ENCODE assay signal across 9 cellular contexts in the genomic region with DNA sequence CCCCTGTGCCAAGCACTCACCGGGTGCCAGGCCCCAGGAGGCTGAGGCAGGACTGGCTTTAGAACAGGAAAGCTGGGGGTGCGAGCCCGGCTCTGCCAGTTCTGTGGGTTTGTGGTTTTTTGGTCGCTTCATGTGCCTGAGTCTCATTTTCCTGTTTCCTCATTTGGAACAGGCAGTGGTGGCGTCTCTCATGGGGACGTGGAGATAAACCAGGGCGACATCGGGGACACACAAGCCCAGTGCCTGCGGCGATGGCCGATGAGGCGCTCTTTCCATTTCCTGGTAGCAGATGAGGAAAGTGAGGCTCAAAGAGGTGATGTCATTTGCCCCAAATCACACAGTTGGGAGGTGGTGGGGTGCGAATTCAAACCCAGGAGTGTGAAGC. TPM values are rescaled to one million over a fixed set of nuclear protein-coding genes. Genes with fewer than 3 reads are reported as not detected.
A peak's percentile ranks its signal among the peaks of the same experiment; 100 is the strongest.
DNase-seq lines count a peak whose midpoint lies in the region; ATAC-seq and TF ChIP-seq lines count a peak whose summit lies in the region.
"Had no signal": no experiment of that assay in that cellular context is flagged by ENCODE, and none has a peak within 500 bp of the region (broad histone marks: within the 10 kb centered on the region; RNA-seq: fewer than 3 reads in every experiment).

No MANE protein-coding gene starts in this region.

- no peaks in the 10 kb centered on the region for H3K9me3 Mint-ChIP-seq in activated CD4-positive, alpha-beta T cell treated with anti-CD3 and anti-CD28 coated beads for 36 hours (ENCODE audit: low read depth)

- no peaks in the 10 kb centered on the region for H3K36me3 ChIP-seq in Loucy (ENCODE audit: insufficient read depth, low read length)

- intact Hi-C loops in activated CD4-positive, alpha-beta T cell treated with anti-CD3 and anti-CD28 coated beads for 36 hours (cut with DNase I, micrococcal nuclease), result loop anchor here in 1 of 2 experiments (1.0 kb wide), 1 partner anchor 21 kb away; a partner anchor contains a TSS

- H3K9me2 ChIP-seq in Loucy (replicated peaks; ENCODE audit: low read depth, low read length), result no peaks in the 10 kb centered on the region

- H3K4me2 ChIP-seq in Loucy (ENCODE audit: low read depth, low read length, poor library complexity, severe bottlenecking), result peak overlapping the region; percentile 50

- no peaks in the 10 kb centered on the region for H4K20me1 ChIP-seq in Loucy (ENCODE audit: insufficient read depth, low read length, poor library complexity, severe bottlenecking)

- CTCF ChIA-PET in activated CD4-positive, alpha-beta T cell treated with anti-CD3 and anti-CD28 coated beads for 36 hours (lab: Charles Lee), result interaction anchor here (0.6 to 1.6 kb wide), 3 partner anchors 69 to 429 kb away, joined by 3 to 4 read pairs (median 4); no protein-coding TSS in a partner anchor

- peak overlapping the region; percentile 85 for H3K27ac Mint-ChIP-seq in activated CD4-positive, alpha-beta T cell treated with anti-CD3 and anti-CD28 coated beads for 36 hours

- TF ChIP-seq CTCF in Loucy (conservative IDR thresholded peaks at IDR 0.05; ENCODE audit: low read length) (no peak), foreskin fibroblast (IDR thresholded peaks at IDR 0.05; ENCODE audit: low read depth, low read length) (no peak)

- H3K4me3 Mint-ChIP-seq in activated CD4-positive, alpha-beta T cell treated with anti-CD3 and anti-CD28 coated beads for 36 hours, result no peak overlapping the region

- peaks cover 12% of the 10 kb centered on the region for H3K4me1 Mint-ChIP-seq in activated CD4-positive, alpha-beta T cell treated with anti-CD3 and anti-CD28 coated beads for 36 hours

- H3K36me3 Mint-ChIP-seq in activated CD4-positive, alpha-beta T cell treated with anti-CD3 and anti-CD28 coated beads for 36 hours (ENCODE audit: low read depth), result no peaks in the 10 kb centered on the region

- peak; percentile 94 for ATAC-seq in activated CD4-positive, alpha-beta T cell treated with anti-CD3 and anti-CD28 coated beads for 36 hours

- no peaks in the 10 kb centered on the region for H3F3A ChIP-seq in Loucy (ENCODE audit: low read depth)

- DNase-seq in activated CD4-positive, alpha-beta T cell treated with anti-CD3 and anti-CD28 coated beads for 36 hours, result peak; percentile 83
- DNase-seq in fibroblast of gingiva (ENCODE audit: low read depth) (peak; percentile 13), HuH-7 (ENCODE audit: low spot score) (no peak), HuH-7.5 (ENCODE audit: low spot score) (no peak), foreskin fibroblast (no peak), NCI-H524 treated with DMSO at 0.1 percent for 48 hours (lab: John Stamatoyannopoulos, UW) (no peak)
- DNase-seq in stimulated activated CD8-positive, alpha-beta memory T cell treated with anti-CD3 and anti-CD28 coated beads, Interleukin-7, amount 100 ng/mL, for 24 hours (ENCODE audit: low read depth), result peak; percentile 11
- DNase-seq: kidney had no signal

- no peaks in the 10 kb centered on the region for H3K27me3 ChIP-seq in Loucy (ENCODE audit: insufficient read depth, low read length, poor library complexity, severe bottlenecking)

- H3K9ac ChIP-seq in Loucy (ENCODE audit: low read depth, low read length, poor library complexity, severe bottlenecking), result peak overlapping the region; percentile 54

- no peaks in the 10 kb centered on the region for H3K9me3 ChIP-seq in Loucy (ENCODE audit: insufficient read depth, low read depth, low read length)

- peak overlapping the region; percentile 20 for H3K4me3 ChIP-seq in Loucy (ENCODE audit: low read length, poor library complexity, severe bottlenecking)
- no peak overlapping the region for H3K4me3 ChIP-seq in foreskin fibroblast (ENCODE audit: low read depth in 1 of 2, low read length in 2 of 2)

- POLR2A ChIA-PET in activated CD4-positive, alpha-beta T cell treated with anti-CD3 and anti-CD28 coated beads for 36 hours (lab: Charles Lee), result no interaction called here

- no peaks in the 10 kb centered on the region for H3K27me3 Mint-ChIP-seq in activated CD4-positive, alpha-beta T cell treated with anti-CD3 and anti-CD28 coated beads for 36 hours

- no peaks in the 10 kb centered on the region for H3K79me2 ChIP-seq in Loucy (ENCODE audit: insufficient read depth, low read length)

- peaks cover 49% of the 10 kb centered on the region for H3K4me1 ChIP-seq in Loucy (ENCODE audit: insufficient read depth, low read length, poor library complexity, severe bottlenecking)

- peak overlapping the region; percentile 3; the same call in 1 of the 2 replicates for H2AFZ ChIP-seq in Loucy (ENCODE audit: low read length)

RNA-seq across cellular contexts. Expression of a gene that starts 20.8 kb away (rescaled TPM):
- total RNA-seq in activated CD4-positive, alpha-beta T cell treated with anti-CD3 and anti-CD28 coated beads for 36 hours, result 1 to 10 TPM; 5.5 to 7.5 TPM

Comparison
In these comparisons a context has a peak if more than half of its experiments do, and no peak if none do; other contexts are left out.
1. DNase-seq: peak in activated CD4-positive, alpha-beta T cell treated with anti-CD3 and anti-CD28 coated beads for 36 hours (single experiment), fibroblast of gingiva (single experiment) and stimulated activated CD8-positive, alpha-beta memory T cell treated with anti-CD3 and anti-CD28 coated beads, Interleukin-7, amount 100 ng/mL, for 24 hours (single experiment); none in HuH-7 (single experiment), HuH-7.5 (single experiment), foreskin fibroblast (0 of 2) and NCI-H524 treated with DMSO at 0.1 percent for 48 hours (single experiment).